ENCODE assay signal across 10 cellular contexts in the genomic region with DNA sequence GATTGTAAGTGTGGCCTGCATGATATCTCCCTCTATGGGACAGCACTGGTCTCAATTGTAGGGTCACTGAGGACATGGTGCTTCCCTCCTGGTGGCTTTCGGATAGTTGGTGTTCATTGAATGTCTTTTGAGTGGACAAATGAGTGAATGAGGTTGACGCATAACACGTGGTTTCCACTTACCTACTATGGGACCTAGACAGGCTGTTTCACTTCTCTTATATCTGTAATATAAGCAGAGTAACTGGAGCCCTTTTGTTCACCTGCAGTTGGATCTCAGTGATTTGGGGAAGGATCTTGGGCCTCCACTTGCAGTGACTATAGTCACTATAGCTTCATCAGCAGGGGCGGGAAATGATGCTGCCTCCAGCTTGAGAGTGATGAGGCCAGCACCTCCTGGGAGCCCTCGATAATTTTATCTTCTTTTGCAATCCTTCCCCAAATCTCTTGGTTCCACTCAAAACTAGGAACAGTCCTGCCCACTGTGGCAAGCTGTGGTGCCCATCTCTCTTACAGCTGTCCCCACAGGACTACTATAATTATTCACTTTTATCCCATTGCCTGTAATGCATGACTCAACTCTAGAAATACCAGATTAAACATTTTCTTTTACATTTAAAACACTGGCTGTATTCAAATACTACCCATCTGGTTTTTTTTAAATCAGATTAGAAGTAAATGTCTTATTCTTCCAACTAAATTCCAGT.
DNase-seq lines count a peak whose midpoint lies in the region; ATAC-seq and TF ChIP-seq lines count a peak whose summit lies in the region.
"Had no signal": no experiment of that assay in that cellular context is flagged by ENCODE, and none has a peak within 500 bp of the region (broad histone marks: within the 10 kb centered on the region; RNA-seq: fewer than 3 reads in every experiment).

No MANE protein-coding gene starts in this region.

- peaks cover 34% of the 10 kb centered on the region for H3K4me1 Mint-ChIP-seq in T-helper 17 cell

- H3K27ac Mint-ChIP-seq in T-helper 17 cell: peak overlapping the region; percentile 27

- TF ChIP-seq CTCF in thyroid gland (IDR thresholded peaks at IDR 0.05): no peak

- intact Hi-C loops in thyroid gland (cut with DNase I): no loop called here

- no peaks in the 10 kb centered on the region for H3K27me3 ChIP-seq in H7 (ENCODE audit: control insufficient read depth, insufficient read depth, low read length)
- H3K27me3 ChIP-seq in thyroid gland: no peaks in the 10 kb centered on the region

- H3K27me3 Mint-ChIP-seq in T-helper 17 cell: no peaks in the 10 kb centered on the region

- H3K9me3 ChIP-seq in T-helper 17 cell (ENCODE audit: control insufficient read depth, low read length, poor library complexity, severe bottlenecking): no peaks in the 10 kb centered on the region
- no peaks in the 10 kb centered on the region for H3K9me3 ChIP-seq in thyroid gland

- peak; percentile 18 for DNase-seq in activated naive CD4-positive, alpha-beta T cell treated with Interleukin-2 at 50 U/mL for 16 hours
- DNase-seq in activated naive CD4-positive, alpha-beta T cell (lab: John Stamatoyannopoulos, UW): no peak
- DNase-seq in T-helper 17 cell (no peak), H7 (no peak), thyroid gland (no peak)
- peak; percentile 60 for DNase-seq in stimulated activated CD8-positive, alpha-beta memory T cell treated with anti-CD3 and anti-CD28 coated beads, Interleukin-4, amount 100 ng/mL, for 48 hours
- DNase-seq: activated CD8-positive, alpha-beta memory T cell treated with anti-CD3 and anti-CD28 coated beads, Interleukin-2, amount 50 U/mL, for 4 hours; NCI-H82 had no signal

- H3K4me3 ChIP-seq in H7 (ENCODE audit: insufficient read depth, low read depth, low read length): no peak overlapping the region
- H3K4me3 ChIP-seq in thyroid gland (replicated peaks in 1 of 3): no peak overlapping the region

- TF ChIP-seq POLR2A in thyroid gland (IDR thresholded peaks at IDR 0.05): no peak

- peaks cover 42 to 47% of the 10 kb centered on the region in 2 donors for H3K4me1 ChIP-seq in thyroid gland

- H3K27ac ChIP-seq in thyroid gland: no peak overlapping the region

- H3K36me3 ChIP-seq in H7 (replicated peaks; ENCODE audit: control insufficient read depth, insufficient read depth, low read length): no peaks in the 10 kb centered on the region
- no peaks in the 10 kb centered on the region for H3K36me3 ChIP-seq in thyroid gland

- H3K36me3 Mint-ChIP-seq in T-helper 17 cell (ENCODE audit: low read depth): no peaks in the 10 kb centered on the region

- ATAC-seq in GM21825 (IDR thresholded peaks at IDR 0.05; ENCODE audit: unreplicated experiment) (peak; percentile 46), T-helper 17 cell (no peak), HG02970 (IDR thresholded peaks at IDR 0.05; ENCODE audit: low FRiP score, unreplicated experiment) (no peak)

- H3K4me3 Mint-ChIP-seq in T-helper 17 cell: no peak overlapping the region

- 90 to 91% methylated on average over 5 of the region's 5 CpGs for WGBS in thyroid gland, 2 donors

Comparison
In these comparisons a context has a peak if more than half of its experiments do, and no peak if none do; other contexts are left out.
1. DNase-seq: peak in activated naive CD4-positive, alpha-beta T cell treated with Interleukin-2 at 50 U/mL for 16 hours (single experiment) and stimulated activated CD8-positive, alpha-beta memory T cell treated with anti-CD3 and anti-CD28 coated beads, Interleukin-4, amount 100 ng/mL, for 48 hours (single experiment); none in activated naive CD4-positive, alpha-beta T cell (0 of 4), T-helper 17 cell (0 of 3), H7 (single experiment) and thyroid gland (0 of 2).